ENCODE assay signal across 17 cellular contexts in genomic region chrX:21770631-21771321, GRCh38. TPM values are rescaled to one million over a fixed set of nuclear protein-coding genes. Genes with fewer than 3 reads are reported as not detected.
DNase-seq lines count a peak whose midpoint lies in the region; ATAC-seq, FAIRE-seq and TF ChIP-seq lines count a peak whose summit lies in the region.
"Had no signal": no experiment of that assay in that cellular context is flagged by ENCODE, and none has a peak within 500 bp of the region (broad histone marks: within the 10 kb centered on the region; RNA-seq: fewer than 3 reads in every experiment).

No MANE protein-coding gene starts in this region.

- H3K79me2 ChIP-seq in SK-N-SH (ENCODE audit: insufficient read depth), result no peaks in the 10 kb centered on the region

- no peak overlapping the region for H3K9ac ChIP-seq in SK-N-SH
- H3K9ac ChIP-seq in kidney (ENCODE audit: low read length in 2 of 2), result no peak overlapping the region

- no peaks in the 10 kb centered on the region for H3F3A ChIP-seq in SK-N-SH (replicated peaks; ENCODE audit: insufficient read depth)

- H3K4me1 ChIP-seq in SK-N-SH (ENCODE audit: control insufficient read depth in 1 of 2, insufficient read depth in 2 of 2, low read depth in 1 of 2, low read length in 1 of 2) (no peaks in the 10 kb centered on the region; a peak in 1 of 4 replicates), kidney (ENCODE audit: control insufficient read depth in 1 of 2, insufficient read depth in 1 of 2, low read depth in 1 of 2, low read length in 2 of 2) (no peaks in the 10 kb centered on the region), right cardiac atrium (ENCODE audit: control insufficient read depth, insufficient read depth, low read length) (no peaks in the 10 kb centered on the region)
- H3K4me1 ChIP-seq: HAP-1, upper lobe of right lung had no signal

- CTCF ChIA-PET in SK-N-SH (lab: Yijun Ruan, JAX), result interaction anchor here (1.0 kb wide), 1 partner anchor 25 kb away, joined by 3 read pairs; no protein-coding TSS in a partner anchor

- DNase-seq in SK-N-SH, result no peak
- peak; percentile 52 for DNase-seq in NCI-H460 (ENCODE audit: extremely low read depth, low read depth)
- peak; percentile 24 for DNase-seq in bronchial epithelial cell (ENCODE audit: low read depth)
- DNase-seq in retinal pigment epithelial cell (ENCODE audit: low read depth), result peak; percentile 72
- no peak for DNase-seq in SW480 (ENCODE audit: low spot score)
- DNase-seq in kidney, result no peak
- no peak for DNase-seq in right cardiac atrium
- DNase-seq: activated CD8-positive, alpha-beta T cell treated with anti-CD3 and anti-CD28 coated beads, Interleukin-2, amount 10 ng/mL, durations not matched to agents 7 days and 5 days; activated naive CD4-positive, alpha-beta T cell treated with Interleukin-2 at 50 U/mL for 16 hours; DMS79 treated with DMSO at 0.1 percent for 48 hours; NCI-H1930; ovary; T-helper 9 cell; upper lobe of right lung had no signal

- H3K9me2 ChIP-seq in SK-N-SH, result no peaks in the 10 kb centered on the region

- no peak for TF ChIP-seq EP300 in SK-N-SH (IDR thresholded peaks at IDR 0.05; ENCODE audit: borderline replicate concordance in 1 of 2, low read depth in 1 of 2, low read length in 1 of 2)

- POLR2A ChIA-PET in SK-N-SH (lab: Yijun Ruan, JAX), result no interaction called here

- H4K20me1 ChIP-seq in SK-N-SH (ENCODE audit: insufficient read depth), result no peaks in the 10 kb centered on the region

- no peaks in the 10 kb centered on the region for H3K36me3 ChIP-seq in SK-N-SH (replicated peaks in 1 of 2; ENCODE audit: control insufficient read depth in 1 of 2, insufficient read depth in 2 of 2, low read length in 1 of 2)
- H3K36me3 ChIP-seq in bronchial epithelial cell (ENCODE audit: control insufficient read depth, insufficient read depth, low read length), result no peaks in the 10 kb centered on the region
- H3K36me3 ChIP-seq in kidney (ENCODE audit: control insufficient read depth in 1 of 2, insufficient read depth in 2 of 2, low read length in 2 of 2), result no peaks in the 10 kb centered on the region
- H3K36me3 ChIP-seq: HAP-1, ovary, upper lobe of right lung had no signal

- no peaks in the 10 kb centered on the region for H3K9me3 ChIP-seq in SK-N-SH
- no peaks in the 10 kb centered on the region for H3K9me3 ChIP-seq in kidney (ENCODE audit: control insufficient read depth in 1 of 2, low read length in 2 of 2)
- no peaks in the 10 kb centered on the region for H3K9me3 ChIP-seq in right cardiac atrium (ENCODE audit: control insufficient read depth, low read length)
- H3K9me3 ChIP-seq: HAP-1, ovary, upper lobe of right lung had no signal

- FAIRE-seq in bronchial epithelial cell (lab: Jason Lieb, UNC), result no peak
- no peak for FAIRE-seq in kidney (lab: Jason Lieb, UNC)

- H3K4me2 ChIP-seq in SK-N-SH, result no peak overlapping the region

- intact Hi-C loops in kidney (cut with DNase I) (no loop called here), right cardiac atrium (cut with DNase I) (no loop called here)

- ATAC-seq in SK-N-SH treated with all-trans-retinoic acid at 6 μM for 48 hours (no peak), right cardiac atrium (no peak)
- ATAC-seq: activated CD8-positive, alpha-beta T cell treated with anti-CD3 and anti-CD28 coated beads, Interleukin-2, amount 10 ng/mL, durations not matched to agents 7 days and 5 days; upper lobe of right lung had no signal

- H3K27me3 ChIP-seq in SK-N-SH (ENCODE audit: insufficient read depth) (no peaks in the 10 kb centered on the region; the same call in 1 of the 2 replicates), bronchial epithelial cell (ENCODE audit: control insufficient read depth, insufficient read depth, low read length) (no peaks in the 10 kb centered on the region), right cardiac atrium (ENCODE audit: control insufficient read depth, insufficient read depth) (no peaks in the 10 kb centered on the region)
- H3K27me3 ChIP-seq: ovary, upper lobe of right lung had no signal

- no peak overlapping the region for H2AFZ ChIP-seq in SK-N-SH (ENCODE audit: low read depth)

- H3K4me3 ChIP-seq in SK-N-SH (ENCODE audit: low read depth in 2 of 2, low read length in 1 of 2) (no peak overlapping the region), bronchial epithelial cell (ENCODE audit: low read depth, low read length) (no peak overlapping the region), retinal pigment epithelial cell (ENCODE audit: low read length) (no peak overlapping the region), kidney (ENCODE audit: low read length in 2 of 2) (no peak overlapping the region), right cardiac atrium (ENCODE audit: low read length) (no peak overlapping the region)
- H3K4me3 ChIP-seq: HAP-1, ovary, upper lobe of right lung had no signal

- H3K27ac ChIP-seq in SK-N-SH (ENCODE audit: low read depth in 2 of 2, low read length in 1 of 2) (no peak overlapping the region), kidney (ENCODE audit: low read depth in 2 of 2, low read length in 2 of 2) (no peak overlapping the region), right cardiac atrium (ENCODE audit: low read length) (no peak overlapping the region)
- H3K27ac ChIP-seq: ovary, upper lobe of right lung had no signal

- no peak; the same call in 1 of the 2 replicates for TF ChIP-seq CTCF in SK-N-SH (IDR thresholded peaks at IDR 0.05)
- TF ChIP-seq CTCF in bronchial epithelial cell (IDR thresholded peaks at IDR 0.05; ENCODE audit: insufficient read depth, low read length, severe bottlenecking), result no peak
- no peak for TF ChIP-seq CTCF in retinal pigment epithelial cell (conservative IDR thresholded peaks at IDR 0.05; ENCODE audit: low read depth, low read length)
- TF ChIP-seq CTCF in kidney (IDR thresholded peaks at IDR 0.05; ENCODE audit: borderline replicate concordance, extremely low read depth, insufficient read depth), result no peak

- TF ChIP-seq RAD21 in SK-N-SH (IDR thresholded peaks at IDR 0.05; ENCODE audit: low read length), result no peak

- WGBS in SK-N-SH (ENCODE audit: low lambda C conversion rate), result 25% methylated on average over 4 of the region's 10 CpGs
- 84% methylated on average over 10 of the region's 10 CpGs for WGBS in right cardiac atrium

TF ChIP-seq in SK-N-SH treated with all-trans-retinoic acid at 6 μM for 48 hours, 23 proteins besides CTCF, POLR2A, EP300 and RAD21:
- TF ChIP-seq TCF4 (CRISPR knock-in tag; IDR thresholded peaks at IDR 0.05; ENCODE audit: borderline replicate concordance), result no peak
- 0 out of 2 replicates have a peak, but pooled peaks have one; percentile 42 for TF ChIP-seq ZFP3 (CRISPR knock-in tag; IDR thresholded peaks at IDR 0.05)
- TF ChIP-seq CREB5 (CRISPR knock-in tag; IDR thresholded peaks at IDR 0.05; ENCODE audit: low read depth), result no peak

TF ChIP-seq in SK-N-SH, 30 proteins besides CTCF, POLR2A, EP300 and RAD21:
- TF ChIP-seq PBX3 (IDR thresholded peaks at IDR 0.05), result no peak

RNA-seq across cellular contexts. Expression of gene SMPX, which starts 12.9 kb away (rescaled TPM):
- not detected in 2 replicates for polyA plus RNA-seq in SK-N-SH (2012; rRNA removed)
- polyA plus RNA-seq in SK-N-SH (2012; cell fraction: cytosol; rRNA removed), result not detected in 2 replicates
- polyA plus RNA-seq in SK-N-SH (2012; cell fraction: nucleus; rRNA removed), result not detected in 2 replicates
- total RNA-seq in NCI-H460 (2014; rRNA removed; shearing (Covaris generic)), result 0.52 TPM in 1 of 2 replicates, not detected in the other
- polyA plus RNA-seq in NCI-H460 (2014; cell fraction: nucleus; rRNA removed), result 1.4 TPM in 1 of 2 replicates, not detected in the other
- total RNA-seq in bronchial epithelial cell, result not detected in 2 replicates
- not detected for total RNA-seq in kidney
- not detected for polyA plus RNA-seq in kidney (ENCODE audit: insufficient read depth, low read depth, low replicate concordance)
- total RNA-seq in right cardiac atrium, result 100 to 1,000 TPM; 422 to 570 (median 436) TPM
- 714 TPM for polyA plus RNA-seq in right cardiac atrium
- total RNA-seq: activated CD8-positive, alpha-beta T cell treated with anti-CD3 and anti-CD28 coated beads, Interleukin-2, amount 10 ng/mL, durations not matched to agents 7 days and 5 days; mesenteric fat pad; upper lobe of right lung had no signal

Comparison
In these comparisons a context has a peak if more than half of its experiments do, and no peak if none do; other contexts are left out.
1. DNase-seq: peak in NCI-H460 (single experiment), bronchial epithelial cell (single experiment) and retinal pigment epithelial cell (single experiment); none in SK-N-SH (single experiment), SW480 (single experiment), kidney (single experiment) and right cardiac atrium (0 of 3).
2. RNA of gene SMPX, which starts 12.9 kb away (total RNA-seq): 422 to 570 TPM in right cardiac atrium; 0.52 TPM in NCI-H460, not detected in bronchial epithelial cell and not detected in kidney (single experiment); every median in the first group is over 100 times any median in the second.